In the genomic region with DNA sequence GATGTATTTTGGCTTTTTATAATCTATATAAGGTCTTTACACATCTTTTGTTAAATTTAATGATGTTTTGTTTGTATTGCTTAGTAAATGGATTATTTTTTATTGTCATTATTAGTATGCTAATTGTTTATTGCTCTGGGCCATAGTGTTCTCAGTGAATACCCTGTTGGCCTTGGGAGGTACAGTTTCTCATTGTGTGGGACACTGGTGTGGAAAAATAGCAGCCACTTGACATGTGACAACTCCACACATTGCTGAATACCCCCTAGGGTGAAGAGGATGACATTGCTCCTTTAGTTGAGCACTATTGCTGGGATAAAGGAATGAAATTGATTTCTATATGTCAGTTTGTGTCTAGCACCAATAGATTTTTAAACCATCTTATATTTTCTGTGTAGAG, we compare ENCODE assay signal across 32 cellular contexts.
"Had no signal": no experiment of that assay in that cellular context is flagged by ENCODE, and none has a peak within 500 bp of the region (broad histone marks: within the 10 kb centered on the region; RNA-seq: fewer than 3 reads in every experiment).

No MANE protein-coding gene starts in this region.

- H3K27ac ChIP-seq: brain microvascular endothelial cell, PC-9, RWPE1, VCaP had no signal

- DNase-seq: activated B cell treated with CpG ODN at 0.5 μM for 24 hours; activated CD4-positive, alpha-beta memory T cell treated with anti-CD3 and anti-CD28 coated beads, Interleukin-2, amount 10 ng/mL, durations not matched to agents 7 days and 5 days; activated CD4-positive, alpha-beta T cell treated with anti-CD3 and anti-CD28 coated beads for 4 hours; activated CD4-positive, CD25-positive, alpha-beta regulatory T cell treated with anti-CD3 and anti-CD28 coated beads, Interleukin-2, amount 50 U/mL, for 72 hours; activated CD8-positive, alpha-beta memory T cell treated with anti-CD3 and anti-CD28 coated beads for 24 hours; activated CD8-positive, alpha-beta memory T cell treated with anti-CD3 and anti-CD28 coated beads, Interleukin-2, amount 10 ng/mL, durations not matched to agents 7 days and 5 days; activated CD8-positive, alpha-beta memory T cell treated with anti-CD3 and anti-CD28 coated beads, Interleukin-2, amount 50 U/mL, for 48 hours; activated effector memory CD4-positive, alpha-beta T cell treated with Interleukin-2 at 50 U/mL for 16 hours; activated naive CD4-positive, alpha-beta T cell treated with anti-CD3 and anti-CD28 coated beads, Interleukin-2, amount 10 ng/mL, durations not matched to agents 7 days and 5 days; activated naive CD8-positive, alpha-beta T cell treated with anti-CD3 and anti-CD28 coated beads, Interleukin-2, amount 50 U/mL, for 24 hours; activated T-cell treated with anti-CD3 and anti-CD28 coated beads, Interleukin-2, amount 50 U/mL, for 48 hours; aorta; brain microvascular endothelial cell; NCI-H1092 treated with DMSO at 0.1 percent for 48 hours; NCI-H1417; NCI-H146; NCI-H187; NCI-H2029 treated with DMSO at 0.1 percent for 48 hours; NCI-H2107; NCI-H226; NCI-H510A; NCI-H526; NCI-H748 treated with DMSO at 0.1 percent for 48 hours; NK-92 treated with Interleukin-12 subunit alpha and Interleukin-12 subunit beta, amount 100 ng/mL, for 24 hours; PC-9; SW 1271; T-helper 1 cell; T-helper 2 cell; T-helper 9 cell had no signal

- ATAC-seq: activated CD8-positive, alpha-beta memory T cell treated with anti-CD3 and anti-CD28 coated beads, Interleukin-2, amount 10 ng/mL, durations not matched to agents 7 days and 5 days; activated naive CD8-positive, alpha-beta T cell treated with anti-CD3 and anti-CD28 coated beads, Interleukin-2, amount 50 U/mL, for 24 hours; Right ventricle myocardium inferior had no signal

- H3K27me3 ChIP-seq: brain microvascular endothelial cell had no signal

- H3K4me3 ChIP-seq: PC-9 had no signal

- H2AFZ ChIP-seq: PC-9 had no signal

- H3K4me2 ChIP-seq: PC-9 had no signal

- H3K36me3 ChIP-seq: brain microvascular endothelial cell had no signal
